ENCODE assay signal across 17 cellular contexts in the genomic region with DNA sequence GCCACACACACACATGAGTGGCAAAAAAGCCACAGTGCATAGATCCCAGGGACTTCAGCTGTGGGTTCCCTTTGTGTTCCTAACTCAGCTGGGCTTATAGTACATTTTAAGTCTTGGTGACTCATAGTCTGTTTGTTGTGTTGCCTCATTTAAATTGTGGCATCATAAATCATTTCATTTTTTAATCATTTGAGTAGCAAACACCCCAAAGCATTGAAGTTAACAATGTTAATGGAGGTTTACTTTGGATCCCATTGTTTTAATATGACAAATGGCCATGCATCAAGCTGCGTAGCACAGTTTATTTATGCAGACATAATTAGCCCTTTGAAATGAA. TPM values are rescaled to one million over a fixed set of nuclear protein-coding genes. Genes with fewer than 3 reads are reported as not detected.
DNase-seq lines count a peak whose midpoint lies in the region; TF ChIP-seq lines count a peak whose summit lies in the region.
"Had no signal": no experiment of that assay in that cellular context is flagged by ENCODE, and none has a peak within 500 bp of the region (broad histone marks: within the 10 kb centered on the region; RNA-seq: fewer than 3 reads in every experiment).

No MANE protein-coding gene starts in this region.

- no peak for TF ChIP-seq POLR2A in vagina (IDR thresholded peaks at IDR 0.05)

- H3K4me1 Mint-ChIP-seq in nephron: peaks cover 16% of the 10 kb centered on the region
- H3K4me1 Mint-ChIP-seq: activated CD4-positive, alpha-beta T cell treated with anti-CD3 and anti-CD28 coated beads, Interleukin-2, amount 10 ng/mL, durations not matched to agents 7 days and 5 days; activated T-helper 17 cell treated with anti-CD3 and anti-CD28 coated beads, Interleukin-2, amount 50 U/mL, for 72 hours had no signal

- no peaks in the 10 kb centered on the region for H3K27me3 ChIP-seq in vagina
- H3K27me3 ChIP-seq: body of pancreas, heart left ventricle had no signal

- DNase-seq in AG20443 (ENCODE audit: low spot score): peak; percentile 56
- DNase-seq in LHCN-M2 (ENCODE audit: low read depth): peak; percentile 33
- peak; percentile 56 for DNase-seq in astrocyte of the hippocampus (ENCODE audit: low read depth, low spot score)
- no peak for DNase-seq in vagina (ENCODE audit: extremely low spot score in 2 of 2)
- DNase-seq in NCI-H187 treated with DMSO at 0.1 percent for 48 hours (lab: John Stamatoyannopoulos, UW): no peak
- no peak for DNase-seq in T-helper 1 cell
- DNase-seq in C1 segment of cervical spinal cord (lab: John Stamatoyannopoulos, UW): no peak
- DNase-seq: activated CD4-positive, alpha-beta T cell treated with anti-CD3 and anti-CD28 coated beads, Interleukin-2, amount 10 ng/mL, durations not matched to agents 7 days and 5 days; body of pancreas; CD4-positive, alpha-beta T cell; endodermal cell; heart left ventricle; stimulated activated CD4-positive, alpha-beta T cell treated with anti-CD3 and anti-CD28 coated beads, Interleukin-4, amount 100 ng/mL, for 4 hours; stimulated activated naive CD4-positive, alpha-beta T cell had no signal

- peaks cover 2% of the 10 kb centered on the region for H3K9me3 Mint-ChIP-seq in nephron
- H3K9me3 Mint-ChIP-seq: activated CD4-positive, alpha-beta T cell treated with anti-CD3 and anti-CD28 coated beads, Interleukin-2, amount 10 ng/mL, durations not matched to agents 7 days and 5 days; activated T-helper 17 cell treated with anti-CD3 and anti-CD28 coated beads, Interleukin-2, amount 50 U/mL, for 72 hours; CD4-positive, alpha-beta T cell; endodermal cell had no signal

- H3K4me1 ChIP-seq in vagina: no peaks in the 10 kb centered on the region
- H3K4me1 ChIP-seq: body of pancreas had no signal

- no peaks in the 10 kb centered on the region for H3K9me3 ChIP-seq in vagina
- H3K9me3 ChIP-seq: body of pancreas, heart left ventricle had no signal

- no peak overlapping the region for H3K4me3 ChIP-seq in vagina
- H3K4me3 ChIP-seq: body of pancreas, heart left ventricle had no signal

- no peak overlapping the region for H3K4me3 Mint-ChIP-seq in nephron
- H3K4me3 Mint-ChIP-seq: activated CD4-positive, alpha-beta T cell treated with anti-CD3 and anti-CD28 coated beads, Interleukin-2, amount 10 ng/mL, durations not matched to agents 7 days and 5 days; activated T-helper 17 cell treated with anti-CD3 and anti-CD28 coated beads, Interleukin-2, amount 50 U/mL, for 72 hours; CD4-positive, alpha-beta T cell; endodermal cell had no signal

- peaks cover 4% of the 10 kb centered on the region for H3K27me3 Mint-ChIP-seq in nephron (ENCODE audit: low read depth)

- peaks cover 5% of the 10 kb centered on the region for H3K36me3 Mint-ChIP-seq in nephron (ENCODE audit: low read depth)

- intact Hi-C loops in vagina (cut with DNase I): no loop called here

- H3K27ac Mint-ChIP-seq in nephron: peak overlapping the region; percentile 8 to 68 (median 46)
- H3K27ac Mint-ChIP-seq: activated CD4-positive, alpha-beta T cell treated with anti-CD3 and anti-CD28 coated beads, Interleukin-2, amount 10 ng/mL, durations not matched to agents 7 days and 5 days; activated T-helper 17 cell treated with anti-CD3 and anti-CD28 coated beads, Interleukin-2, amount 50 U/mL, for 72 hours; CD4-positive, alpha-beta T cell; endodermal cell had no signal

- H3K36me3 ChIP-seq in vagina: no peaks in the 10 kb centered on the region
- H3K36me3 ChIP-seq: heart left ventricle had no signal

- TF ChIP-seq CTCF in nephron (IDR thresholded peaks at IDR 0.05; ENCODE audit: unreplicated experiment in 3 of 3): no peak
- no peak for TF ChIP-seq CTCF in vagina (IDR thresholded peaks at IDR 0.05)

- no peak overlapping the region for H3K27ac ChIP-seq in vagina
- H3K27ac ChIP-seq: body of pancreas, heart left ventricle had no signal

RNA-seq across cellular contexts. Expression of gene PRDM6, which starts 36.1 kb away (rescaled TPM):
- not detected in 2 replicates for total RNA-seq in LHCN-M2 (2014; rRNA removed)
- 0.02 TPM for polyA plus RNA-seq in LHCN-M2 (2012)
- 0.98 TPM for total RNA-seq in vagina
- total RNA-seq: activated CD4-positive, alpha-beta T cell treated with anti-CD3 and anti-CD28 coated beads, Interleukin-2, amount 10 ng/mL, durations not matched to agents 7 days and 5 days; CD4-positive, alpha-beta T cell; T-helper 2 cell treated with Interferon-gamma antibody and Interleukin-4, amounts not matched to agents 100 ng/mL and 5 ng/mL, for 36 hours had no signal

Comparison
In these comparisons a context has a peak if more than half of its experiments do, and no peak if none do; other contexts are left out.
1. DNase-seq: peak in AG20443 (single experiment), LHCN-M2 (single experiment) and astrocyte of the hippocampus (single experiment); none in vagina (0 of 2), NCI-H187 treated with DMSO at 0.1 percent for 48 hours (single experiment), T-helper 1 cell (0 of 5) and C1 segment of cervical spinal cord (0 of 14).